ENCODE assay signal across 10 cellular contexts in genomic region chr14:24139272-24139934, GRCh38. TPM values are rescaled to one million over a fixed set of nuclear protein-coding genes. Genes with fewer than 3 reads are reported as not detected.
DNase-seq lines count a peak whose midpoint lies in the region; ATAC-seq and TF ChIP-seq lines count a peak whose summit lies in the region.
"Had no signal": no experiment of that assay in that cellular context is flagged by ENCODE, and none has a peak within 500 bp of the region (broad histone marks: within the 10 kb centered on the region; RNA-seq: fewer than 3 reads in every experiment).

No MANE protein-coding gene starts in this region.

- peaks cover 33% of the 10 kb centered on the region for H3K36me3 Mint-ChIP-seq in endodermal cell (ENCODE audit: low read depth)

- 95% methylated on average over 9 of the region's 9 CpGs; no CpG with 5 or more reads in 1 of the 2 experiments for WGBS in endodermal cell (ENCODE audit: insufficient coverage in 1 of 2, insufficient read length in 1 of 2), 2 experiments
- WGBS in smooth muscle cell (ENCODE audit: low lambda C conversion rate) = 95% methylated on average over 9 of the region's 9 CpGs

- H3K9ac ChIP-seq in OCI-LY3 (ENCODE audit: low read length) (peak overlapping the region; percentile 91; the same call in 1 of the 2 replicates), endodermal cell (ENCODE audit: extremely low read depth, low read length, poor library complexity, severe bottlenecking) (no peak overlapping the region), smooth muscle cell (ENCODE audit: low read depth) (no peak overlapping the region)

- peak overlapping the region; percentile 99 for H3K4me3 Mint-ChIP-seq in endodermal cell

- TF ChIP-seq CTCF in OCI-LY3 (IDR thresholded peaks at IDR 0.05; ENCODE audit: low read depth, low read length) (no peak), endodermal cell (conservative IDR thresholded peaks at IDR 0.05) (peak; percentile 46), smooth muscle cell (IDR thresholded peaks at IDR 0.05; ENCODE audit: borderline replicate concordance, insufficient read depth, poor library complexity, severe bottlenecking) (no peak)

- no peaks in the 10 kb centered on the region for H3K27me3 Mint-ChIP-seq in endodermal cell (ENCODE audit: insufficient read depth)

- H3K27me3 ChIP-seq in OCI-LY3 (ENCODE audit: low read depth, low read length) = no peaks in the 10 kb centered on the region
- H3K27me3 ChIP-seq in endodermal cell (ENCODE audit: control insufficient read depth, insufficient read depth, low read length, poor library complexity, severe bottlenecking) = no peaks in the 10 kb centered on the region
- no peaks in the 10 kb centered on the region for H3K27me3 ChIP-seq in smooth muscle cell (ENCODE audit: low read depth)

- H3K4me2 ChIP-seq in OCI-LY3 (ENCODE audit: low read length) (peak overlapping the region; percentile 63), smooth muscle cell (peak overlapping the region; percentile 92)

- H3K36me3 ChIP-seq in OCI-LY3 (replicated peaks; ENCODE audit: low read depth, low read length) = peaks cover 34% of the 10 kb centered on the region
- H3K36me3 ChIP-seq in endodermal cell (ENCODE audit: control insufficient read depth, insufficient read depth, low read length) = peaks cover 37% of the 10 kb centered on the region
- H3K36me3 ChIP-seq in smooth muscle cell (ENCODE audit: low read depth) = no peaks in the 10 kb centered on the region

- H4K20me1 ChIP-seq in OCI-LY3 (ENCODE audit: insufficient read depth, low read length) (no peaks in the 10 kb centered on the region; the same call in 1 of the 2 replicates), smooth muscle cell (ENCODE audit: low read depth) (peaks cover 8% of the 10 kb centered on the region)

- ATAC-seq in HG03571 (IDR thresholded peaks at IDR 0.05; ENCODE audit: unreplicated experiment) = no peak
- ATAC-seq in HG03039 (IDR thresholded peaks at IDR 0.05; ENCODE audit: unreplicated experiment) = no peak

- H3K79me2 ChIP-seq in OCI-LY3 (ENCODE audit: low read length) (peaks cover 52% of the 10 kb centered on the region), smooth muscle cell (ENCODE audit: low read depth) (peaks cover 19% of the 10 kb centered on the region)

- no peaks in the 10 kb centered on the region for H3K9me3 Mint-ChIP-seq in endodermal cell

- H3K4me1 ChIP-seq in OCI-LY3 (ENCODE audit: low read length) (peaks cover 31% of the 10 kb centered on the region), endodermal cell (ENCODE audit: control insufficient read depth, insufficient read depth, low read length) (no peaks in the 10 kb centered on the region), smooth muscle cell (ENCODE audit: low read depth) (peaks cover 18% of the 10 kb centered on the region)

- no peaks in the 10 kb centered on the region for H3K9me3 ChIP-seq in OCI-LY3 (ENCODE audit: insufficient read depth, low read length)
- no peaks in the 10 kb centered on the region for H3K9me3 ChIP-seq in endodermal cell (ENCODE audit: control insufficient read depth, low read length)
- H3K9me3 ChIP-seq in smooth muscle cell (replicated peaks; ENCODE audit: low read depth) = no peaks in the 10 kb centered on the region

- no peak overlapping the region for H3K27ac ChIP-seq in OCI-LY3 (ENCODE audit: low read length)
- H3K27ac ChIP-seq in endodermal cell (ENCODE audit: low read depth, low read length) = no peak overlapping the region
- no peak overlapping the region for H3K27ac ChIP-seq in smooth muscle cell (ENCODE audit: low read depth)

- H3K4me1 Mint-ChIP-seq in endodermal cell = peaks cover 20% of the 10 kb centered on the region

- H3K27ac Mint-ChIP-seq in endodermal cell = no peak overlapping the region

- peaks cover 10% of the 10 kb centered on the region for H3F3A ChIP-seq in smooth muscle cell (ENCODE audit: low read depth)

- no peak overlapping the region for H2AFZ ChIP-seq in OCI-LY3 (ENCODE audit: low read depth, low read length)
- H2AFZ ChIP-seq in smooth muscle cell (ENCODE audit: low read depth) = no peak overlapping the region

- H3K4me3 ChIP-seq in OCI-LY3 (ENCODE audit: low read length) = peak overlapping the region; percentile 97
- peak overlapping the region; percentile 98 for H3K4me3 ChIP-seq in endodermal cell (ENCODE audit: low read length)
- H3K4me3 ChIP-seq in smooth muscle cell = peak overlapping the region; percentile 66

- DNase-seq in NCI-H510A (lab: John Stamatoyannopoulos, UW) (peak; percentile 11), NCI-H510A treated with DMSO at 0.1 percent for 48 hours (lab: John Stamatoyannopoulos, UW) (no peak), endodermal cell (no peak), smooth muscle cell (lab: John Stamatoyannopoulos, UW; ENCODE audit: unreplicated experiment) (no peak), cerebellar nuclear complex (lab: John Stamatoyannopoulos, UW) (no peak)
- DNase-seq: GOT3 had no signal

RNA-seq across cellular contexts. Expression of gene EMC9, which starts 2.0 kb away (rescaled TPM):
- total RNA-seq in endodermal cell (10 to 100 TPM; 34.0 to 39.5 TPM), smooth muscle cell (6.3 and 13.0 TPM in 2 replicates)
- 37.8 TPM for polyA plus RNA-seq in endodermal cell (2013, experiment 1 of 2)
- 39.5 TPM for polyA plus RNA-seq in endodermal cell (2013, experiment 2 of 2)
- 11.9 and 16.9 TPM in 2 replicates for polyA plus RNA-seq in smooth muscle cell

RNA-seq across cellular contexts. Expression of gene PSME1, which starts 3.4 kb away (rescaled TPM):
- total RNA-seq in endodermal cell = 100 to 1,000 TPM in 1 of 2 donors, 10 to 100 TPM in 1; 68.6 to 108 TPM
- polyA plus RNA-seq in endodermal cell (2013, experiment 1 of 2) = 87.9 TPM
- 79.7 TPM for polyA plus RNA-seq in endodermal cell (2013, experiment 2 of 2)
- 41.4 and 49.4 TPM in 2 replicates for total RNA-seq in smooth muscle cell
- 94.1 and 114 TPM in 2 replicates for polyA plus RNA-seq in smooth muscle cell

RNA-seq across cellular contexts. Expression of gene PSME2, which starts 7.0 kb away (rescaled TPM):
- total RNA-seq in endodermal cell (100 to 1,000 TPM; 106 to 112 TPM), smooth muscle cell (40.7 and 53.2 TPM in 2 replicates)
- 97.9 TPM for polyA plus RNA-seq in endodermal cell (2013, experiment 1 of 2)
- polyA plus RNA-seq in endodermal cell (2013, experiment 2 of 2) = 84.8 TPM
- polyA plus RNA-seq in smooth muscle cell = 164 and 166 TPM in 2 replicates

RNA-seq across cellular contexts. Expression of gene RNF31, which starts 7.9 kb away (rescaled TPM):
- total RNA-seq in endodermal cell = 10 to 100 TPM; 75.5 to 82.9 TPM
- polyA plus RNA-seq in endodermal cell (2013, experiment 1 of 2) = 52.4 TPM
- polyA plus RNA-seq in endodermal cell (2013, experiment 2 of 2) = 44.9 TPM
- 39.3 and 74.8 TPM in 2 replicates for total RNA-seq in smooth muscle cell
- polyA plus RNA-seq in smooth muscle cell = 23.3 and 25.4 TPM in 2 replicates

RNA-seq across cellular contexts. Expression of gene FITM1, which starts 8.9 kb away (rescaled TPM):
- 1 to 10 TPM in 1 of 2 donors, not detected in 1; 1.1 TPM for total RNA-seq in endodermal cell
- 0.32 TPM for polyA plus RNA-seq in endodermal cell (2013, experiment 1 of 2)
- polyA plus RNA-seq in endodermal cell (2013, experiment 2 of 2) = not detected
- total RNA-seq in smooth muscle cell = 2.7 TPM in 1 of 2 replicates, not detected in the other
- polyA plus RNA-seq in smooth muscle cell = 0.31 and 1.1 TPM in 2 replicates
- total RNA-seq: kidney epithelial cell had no signal
